In the genomic region with DNA sequence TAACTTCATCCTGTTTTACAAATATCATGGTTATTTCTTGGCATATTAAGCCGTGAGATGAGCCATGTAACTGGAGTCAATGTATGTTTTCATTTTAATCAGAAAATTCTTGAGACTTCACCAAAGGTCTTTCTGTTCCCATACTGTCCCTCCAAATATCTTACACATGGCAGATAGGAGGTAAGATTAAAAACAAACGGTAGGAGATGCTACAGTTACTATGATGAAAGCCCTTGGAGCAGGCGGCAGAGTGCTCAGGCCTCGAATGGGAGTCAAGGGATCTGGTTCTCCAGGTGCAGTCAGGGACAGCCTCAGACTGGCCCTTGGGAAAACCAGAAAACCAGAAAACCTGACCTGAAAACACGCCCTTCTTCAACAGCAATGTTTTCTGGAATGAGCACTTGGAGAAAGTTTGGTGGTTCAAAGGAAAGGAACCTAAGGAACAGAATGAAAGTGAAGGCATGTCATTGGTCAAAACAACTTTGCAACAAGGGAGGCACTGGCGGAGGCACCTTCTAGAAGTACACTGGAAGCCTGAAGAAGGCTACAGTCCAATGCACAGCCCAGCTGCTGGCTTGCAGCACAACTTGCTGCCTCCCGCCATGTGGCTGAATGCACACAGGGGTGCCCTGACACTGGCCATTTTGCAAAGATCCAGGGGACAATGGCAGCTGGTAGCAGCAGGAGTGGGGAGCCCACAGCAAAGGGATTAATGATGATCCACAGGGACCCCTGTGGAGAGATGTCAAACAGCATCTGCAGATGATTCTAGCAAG, we compare ENCODE assay signal across 2 cellular contexts.
TF ChIP-seq lines count a peak whose summit lies in the region.

No MANE protein-coding gene starts in this region.

TF ChIP-seq in HCT116, 20 proteins besides CTCF, POLR2A, EP300 and RAD21:
- no peak for TF ChIP-seq MAX (IDR thresholded peaks at IDR 0.05)
- TF ChIP-seq JUND (IDR thresholded peaks at IDR 0.05) = no peak
- no peak for TF ChIP-seq SIN3A (IDR thresholded peaks at IDR 0.05; ENCODE audit: low read depth)
- TF ChIP-seq FOSL1 (IDR thresholded peaks at IDR 0.05; ENCODE audit: low read depth) = no peak
- no peak for TF ChIP-seq ZFX (IDR thresholded peaks at IDR 0.05)
- no peak for TF ChIP-seq SRF (IDR thresholded peaks at IDR 0.05; ENCODE audit: low read depth)
- TF ChIP-seq POLR2AphosphoS5 (IDR thresholded peaks at IDR 0.05; ENCODE audit: low read depth, low read length) = no peak
- no peak for TF ChIP-seq ZNF274 (IDR thresholded peaks at IDR 0.05; ENCODE audit: low read depth, low read length)

TF ChIP-seq in IMR-90, 13 proteins besides CTCF, POLR2A, EP300 and RAD21:
- TF ChIP-seq, protein P1, sequence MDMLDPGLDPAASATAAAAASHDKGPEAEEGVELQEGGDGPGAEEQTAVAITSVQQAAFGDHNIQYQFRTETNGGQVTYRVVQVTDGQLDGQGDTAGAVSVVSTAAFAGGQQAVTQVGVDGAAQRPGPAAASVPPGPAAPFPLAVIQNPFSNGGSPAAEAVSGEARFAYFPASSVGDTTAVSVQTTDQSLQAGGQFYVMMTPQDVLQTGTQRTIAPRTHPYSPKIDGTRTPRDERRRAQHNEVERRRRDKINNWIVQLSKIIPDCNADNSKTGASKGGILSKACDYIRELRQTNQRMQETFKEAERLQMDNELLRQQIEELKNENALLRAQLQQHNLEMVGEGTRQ (IDR thresholded peaks at IDR 0.05; ENCODE audit: low read depth, low read length) = no peak
- TF ChIP-seq RFX5 (IDR thresholded peaks at IDR 0.05; ENCODE audit: low read depth, low read length) (no peak), MAZ (IDR thresholded peaks at IDR 0.05; ENCODE audit: borderline replicate concordance, low read depth, low read length) (no peak), CEBPB (IDR thresholded peaks at IDR 0.05; ENCODE audit: low read depth, low read length) (no peak), CHD1 (IDR thresholded peaks at IDR 0.05; ENCODE audit: low read depth, low read length) (no peak), MAFK (IDR thresholded peaks at IDR 0.05; ENCODE audit: low read depth, low read length) (no peak), FOS (IDR thresholded peaks at IDR 0.05; ENCODE audit: low read depth, low read length) (no peak), MXI1 (IDR thresholded peaks at IDR 0.05; ENCODE audit: borderline replicate concordance, low read depth, low read length) (no peak), SMC3 (IDR thresholded peaks at IDR 0.05; ENCODE audit: low read depth, low read length) (no peak), RCOR1 (IDR thresholded peaks at IDR 0.05; ENCODE audit: insufficient replicate concordance, low read length) (no peak), BHLHE40 (IDR thresholded peaks at IDR 0.05; ENCODE audit: low read depth, low read length) (no peak), NFE2L2 (IDR thresholded peaks at IDR 0.05; ENCODE audit: low read depth, low read length) (no peak)
- TF ChIP-seq, protein P2, sequence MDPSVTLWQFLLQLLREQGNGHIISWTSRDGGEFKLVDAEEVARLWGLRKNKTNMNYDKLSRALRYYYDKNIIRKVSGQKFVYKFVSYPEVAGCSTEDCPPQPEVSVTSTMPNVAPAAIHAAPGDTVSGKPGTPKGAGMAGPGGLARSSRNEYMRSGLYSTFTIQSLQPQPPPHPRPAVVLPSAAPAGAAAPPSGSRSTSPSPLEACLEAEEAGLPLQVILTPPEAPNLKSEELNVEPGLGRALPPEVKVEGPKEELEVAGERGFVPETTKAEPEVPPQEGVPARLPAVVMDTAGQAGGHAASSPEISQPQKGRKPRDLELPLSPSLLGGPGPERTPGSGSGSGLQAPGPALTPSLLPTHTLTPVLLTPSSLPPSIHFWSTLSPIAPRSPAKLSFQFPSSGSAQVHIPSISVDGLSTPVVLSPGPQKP (IDR thresholded peaks at IDR 0.05; ENCODE audit: borderline replicate concordance, low read depth, low read length) = no peak
